23 cellular contexts compared by ENCODE assay signal in genomic region chr2:74042606-74043005, GRCh38. TPM values are rescaled to one million over a fixed set of nuclear protein-coding genes. Genes with fewer than 3 reads are reported as not detected.
DNase-seq lines count a peak whose midpoint lies in the region; ATAC-seq, FAIRE-seq and TF ChIP-seq lines count a peak whose summit lies in the region.
"Had no signal": no experiment of that assay in that cellular context is flagged by ENCODE, and none has a peak within 500 bp of the region (broad histone marks: within the 10 kb centered on the region; RNA-seq: fewer than 3 reads in every experiment).

No MANE protein-coding gene starts in this region.

- H3K27me3 Mint-ChIP-seq in T-helper 17 cell, result no peaks in the 10 kb centered on the region
- no peaks in the 10 kb centered on the region for H3K27me3 Mint-ChIP-seq in naive thymus-derived CD8-positive, alpha-beta T cell

- no peak overlapping the region for H3K4me3 ChIP-seq in HepG2 (replicated peaks in 1 of 3; ENCODE audit: insufficient read depth in 1 of 3, low read depth in 2 of 3, low read length in 3 of 3)
- H3K4me3 ChIP-seq in right lobe of liver, result no peak overlapping the region
- H3K4me3 ChIP-seq: BLaER1, GM23248, HAP-1, PC-9, SK-N-MC had no signal

- intact Hi-C loops in HepG2 (cut with micrococcal nuclease; ENCODE audit: unreplicated experiment), result no loop called here
- intact Hi-C loops in right lobe of liver (cut with DNase I), result no loop called here
- intact Hi-C loops in cardiac septum (cut with DNase I), result no loop called here

- ATAC-seq in HepG2 (no peak), right lobe of liver (no peak), T-helper 17 cell (no peak), HG03460 (IDR thresholded peaks at IDR 0.05; ENCODE audit: unreplicated experiment) (no peak)
- ATAC-seq in naive thymus-derived CD8-positive, alpha-beta T cell, result no peak

- CTCF ChIA-PET in HepG2 (lab: Yijun Ruan, JAX; ENCODE audit: low intra/inter-chr PET ratio, low total read pairs), result no interaction called here

- POLR2A ChIA-PET in HepG2 (lab: Yijun Ruan, JAX), result interaction anchor here (1.0 kb wide), 1 partner anchor 47 kb away, joined by 3 read pairs; no protein-coding TSS in a partner anchor
- POLR2A ChIA-PET in naive thymus-derived CD8-positive, alpha-beta T cell (lab: Charles Lee), result interaction anchor here (1.6 kb wide), 1 partner anchor 10 kb away, joined by 5 read pairs; no protein-coding TSS in a partner anchor

- H3K4me3 Mint-ChIP-seq in T-helper 17 cell, result no peak overlapping the region
- no peak overlapping the region for H3K4me3 Mint-ChIP-seq in naive thymus-derived CD8-positive, alpha-beta T cell

- H3K9me3 ChIP-seq in HepG2 (ENCODE audit: low read length) (no peaks in the 10 kb centered on the region), right lobe of liver (no peaks in the 10 kb centered on the region), T-helper 17 cell (ENCODE audit: control insufficient read depth, low read length, poor library complexity, severe bottlenecking) (no peaks in the 10 kb centered on the region)
- H3K9me3 ChIP-seq: BLaER1, HAP-1 had no signal

- no peak for FAIRE-seq in HepG2 (lab: Jason Lieb, UNC)
- FAIRE-seq: G401.6, GM12892 had no signal

- no peak for TF ChIP-seq CTCF in HepG2 (CRISPR knock-in tag; IDR thresholded peaks at IDR 0.05)
- TF ChIP-seq CTCF in right lobe of liver (IDR thresholded peaks at IDR 0.05), result no peak

- H3K9me3 Mint-ChIP-seq in naive thymus-derived CD8-positive, alpha-beta T cell, result no peaks in the 10 kb centered on the region

- no peak for TF ChIP-seq RAD21 in HepG2 (CRISPR knock-in tag; IDR thresholded peaks at IDR 0.05)

- H3K27ac Mint-ChIP-seq in T-helper 17 cell, result peak overlapping the region; percentile 91
- peak overlapping the region in 8 of 10 donors; percentile 22 to 89 (median 65) for H3K27ac Mint-ChIP-seq in naive thymus-derived CD8-positive, alpha-beta T cell

- H3K4me1 Mint-ChIP-seq in T-helper 17 cell, result peaks cover 42% of the 10 kb centered on the region
- H3K4me1 Mint-ChIP-seq in naive thymus-derived CD8-positive, alpha-beta T cell, result peaks cover 52 to 77% (median 72%) of the 10 kb centered on the region in 4 donors

- H4K20me1 ChIP-seq in HepG2 (ENCODE audit: insufficient read depth, low read length), result no peaks in the 10 kb centered on the region

- WGBS in HepG2 (ENCODE audit: low lambda C conversion rate), result 96% methylated on average over 3 of the region's 3 CpGs
- WGBS in right lobe of liver (ENCODE audit: insufficient coverage, low coverage, low lambda C conversion rate, missing lambda C conversion rate), result 100% methylated on average over 1 of the region's 3 CpGs

- in situ Hi-C loops in HepG2 (cut with HindIII; ENCODE audit: extremely low pct_ligation_motif_present, low pct_unique_long_range_greater_than_20kb), result no loop called here

- no peaks in the 10 kb centered on the region for H3K36me3 Mint-ChIP-seq in T-helper 17 cell (ENCODE audit: low read depth)
- peaks cover 0 to 20% (median 0%) of the 10 kb centered on the region in 3 donors for H3K36me3 Mint-ChIP-seq in naive thymus-derived CD8-positive, alpha-beta T cell

- TF ChIP-seq POLR2A in HepG2 (IDR thresholded peaks at IDR 0.05; ENCODE audit: insufficient read depth in 1 of 2, low read depth in 2 of 2, low read length in 2 of 2), result no peak
- no peak for TF ChIP-seq POLR2A in right lobe of liver (IDR thresholded peaks at IDR 0.05)

- H3K36me3 ChIP-seq in HepG2 (replicated peaks in 1 of 2; ENCODE audit: control insufficient read depth in 1 of 2, insufficient read depth in 2 of 2, low read length in 2 of 2) (peaks cover 11 to 23% of the 10 kb centered on the region in 2 experiments; a peak in 4 of 5 replicates), right lobe of liver (peaks cover 0 to 3% (median 0%) of the 10 kb centered on the region in 4 donors)

- BruUV-seq in HepG2 (replicated peaks; lab: Mats Ljungman, UMichigan), result no TSS peak

- no peak overlapping the region for H3K4me2 ChIP-seq in HepG2 (ENCODE audit: low read depth, low read length)
- H3K4me2 ChIP-seq: BLaER1, KMS-11, PC-9 had no signal

- H3K27me3 ChIP-seq in HepG2 (ENCODE audit: control insufficient read depth in 1 of 2, insufficient read depth in 2 of 2, low read length in 2 of 2), result no peaks in the 10 kb centered on the region
- no peaks in the 10 kb centered on the region for H3K27me3 ChIP-seq in right lobe of liver
- H3K27me3 ChIP-seq: BLaER1 had no signal

- TF ChIP-seq EP300 in HepG2 (IDR thresholded peaks at IDR 0.05; ENCODE audit: low read depth in 2 of 2, low read length in 2 of 2), result no peak
- TF ChIP-seq EP300 in HepG2 (CRISPR knock-in tag; IDR thresholded peaks at IDR 0.05; ENCODE audit: borderline replicate concordance), result no peak

- no peak overlapping the region for H2AFZ ChIP-seq in HepG2 (ENCODE audit: low read length)
- H2AFZ ChIP-seq: GM23248, PC-9 had no signal

- H3K4me1 ChIP-seq in HepG2 (ENCODE audit: insufficient read depth, low read length), result peaks cover 30% of the 10 kb centered on the region
- peaks cover 0 to 17% (median 0%) of the 10 kb centered on the region in 4 donors for H3K4me1 ChIP-seq in right lobe of liver
- H3K4me1 ChIP-seq: HAP-1 had no signal

- 0 out of 2 replicates have a peak overlapping the region, but pooled peaks have one; percentile 35 for H3K9ac ChIP-seq in HepG2 (ENCODE audit: insufficient read depth, low read depth, low read length)
- H3K9ac ChIP-seq: BLaER1, GM23248, KMS-11 had no signal

- no peak for DNase-seq in HepG2 (ENCODE audit: low spot score)
- no peak for DNase-seq in right lobe of liver
- DNase-seq in T-helper 17 cell, result no peak
- DNase-seq in naive thymus-derived CD8-positive, alpha-beta T cell, result no peak
- no peak for DNase-seq in cardiac septum (ENCODE audit: low spot score)
- no peak for DNase-seq in C1 segment of cervical spinal cord (lab: John Stamatoyannopoulos, UW)
- DNase-seq: GM23248, IMR-90, NCI-H1105, NCI-H146, NCI-H2029, NCI-H2227 treated with DMSO at 0.1 percent for 48 hours, NCI-H748 treated with DMSO at 0.1 percent for 48 hours, PC-9, SHP77 treated with DMSO at 0.1 percent for 48 hours had no signal

- no peaks in the 10 kb centered on the region for H3K79me2 ChIP-seq in HepG2 (ENCODE audit: insufficient read depth, low read length)

- peak overlapping the region; percentile 72 for H3K27ac ChIP-seq in HepG2 (ENCODE audit: extremely low read length, insufficient read depth, low read length)
- no peak overlapping the region for H3K27ac ChIP-seq in right lobe of liver
- H3K27ac ChIP-seq: BLaER1, GM23248, KMS-11, PC-9, RWPE1 had no signal

TF ChIP-seq in HepG2, 621 proteins besides CTCF, POLR2A, EP300 and RAD21:
- TF ChIP-seq SETDB1 (CRISPR knock-in tag; IDR thresholded peaks at IDR 0.05; ENCODE audit: borderline replicate concordance), result no peak
- 0 out of 2 replicates have a peak, but pooled peaks have one; percentile 35 for TF ChIP-seq ZNF414 (CRISPR knock-in tag; IDR thresholded peaks at IDR 0.05)
- TF ChIP-seq CBX1 (IDR thresholded peaks at IDR 0.05; ENCODE audit: low read depth), result no peak
- no peak for TF ChIP-seq KLF13 (CRISPR knock-in tag; IDR thresholded peaks at IDR 0.05)
TF ChIP-seq in HepG2: peak in this region for 1.

RNA-seq across cellular contexts. Expression of gene TET3, which starts 57.9 kb away (rescaled TPM):
- total RNA-seq in HepG2 (2016; rRNA removed; fragmentation: Illumina TruSeq; extraction: Trizol), result 6.8 TPM in 2 replicates
- total RNA-seq in HepG2 (2016; cell fraction: cytosol; rRNA removed; fragmentation: Illumina TruSeq; extraction: Trizol; ENCODE audit: low read depth), result 0.71 and 1.2 TPM in 2 replicates
- 6.1 and 7.2 TPM in 2 replicates for total RNA-seq in HepG2 (2016; cell fraction: insoluble cytoplasmic fraction; rRNA removed; fragmentation: Illumina TruSeq; extraction: Trizol)
- 2.4 and 2.7 TPM in 2 replicates for total RNA-seq in HepG2 (2016; cell fraction: membrane; rRNA removed; fragmentation: Illumina TruSeq; extraction: Trizol)
- total RNA-seq in HepG2 (2016; cell fraction: nucleus; rRNA removed; fragmentation: Illumina TruSeq; extraction: Trizol), result 12.1 and 16.6 TPM in 2 replicates
- 4.3 and 4.7 TPM in 2 replicates for polyA plus RNA-seq in HepG2 (2011; rRNA removed)
- 1.7 and 2.0 TPM in 2 replicates for polyA plus RNA-seq in HepG2 (2011; cell fraction: cytosol; rRNA removed)
- 19.7 and 21.9 TPM in 2 replicates for polyA plus RNA-seq in HepG2 (2011; cell fraction: nucleus; rRNA removed)
- polyA plus RNA-seq in HepG2 (2012), result 6.0 and 7.3 TPM in 2 replicates
- 0.26 and 0.32 TPM in 2 replicates for polyA plus RNA-seq in HepG2 (2016; cell fraction: cytosol; fragmentation: Illumina TruSeq; extraction: Trizol; ENCODE audit: low read depth)
- polyA plus RNA-seq in HepG2 (2016; cell fraction: insoluble cytoplasmic fraction; fragmentation: Illumina TruSeq; extraction: Trizol; ENCODE audit: low read depth), result 4.5 and 5.7 TPM in 2 replicates
- polyA plus RNA-seq in HepG2 (2016; cell fraction: membrane; fragmentation: Illumina TruSeq; extraction: Trizol; ENCODE audit: low read depth), result 0.63 and 0.87 TPM in 2 replicates
- 24.0 and 27.9 TPM in 2 replicates for polyA plus RNA-seq in HepG2 (2016; cell fraction: nucleus; fragmentation: Illumina TruSeq; extraction: Trizol; ENCODE audit: insufficient read depth, low read depth)
- polyA minus RNA-seq in HepG2 (2011; rRNA and poly(A)+ RNA removed; ENCODE audit: low replicate concordance), result 7.6 and 10.7 TPM in 2 replicates
- 3.4 and 4.2 TPM in 2 replicates for polyA minus RNA-seq in HepG2 (2011; cell fraction: cytosol; rRNA and poly(A)+ RNA removed)
- 14.0 and 14.5 TPM in 2 replicates for polyA minus RNA-seq in HepG2 (2011; cell fraction: nucleus; rRNA and poly(A)+ RNA removed)
- 1 to 10 TPM; 3.7 to 6.8 (median 5.1) TPM for total RNA-seq in right lobe of liver
- total RNA-seq in T-helper 17 cell, result 10 to 100 TPM; 20.3 to 22.5 TPM
- total RNA-seq in naive thymus-derived CD8-positive, alpha-beta T cell, result 10 to 100 TPM; 30.1 to 30.5 TPM
- 1 to 10 TPM in 1 of 3 donors, under 1 TPM in 2; 0.46 to 1.0 (median 0.61) TPM for polyA plus RNA-seq in naive thymus-derived CD8-positive, alpha-beta T cell
- total RNA-seq in cardiac septum, result 3.7 TPM
